8 cellular contexts compared by ENCODE assay signal in the genomic region with DNA sequence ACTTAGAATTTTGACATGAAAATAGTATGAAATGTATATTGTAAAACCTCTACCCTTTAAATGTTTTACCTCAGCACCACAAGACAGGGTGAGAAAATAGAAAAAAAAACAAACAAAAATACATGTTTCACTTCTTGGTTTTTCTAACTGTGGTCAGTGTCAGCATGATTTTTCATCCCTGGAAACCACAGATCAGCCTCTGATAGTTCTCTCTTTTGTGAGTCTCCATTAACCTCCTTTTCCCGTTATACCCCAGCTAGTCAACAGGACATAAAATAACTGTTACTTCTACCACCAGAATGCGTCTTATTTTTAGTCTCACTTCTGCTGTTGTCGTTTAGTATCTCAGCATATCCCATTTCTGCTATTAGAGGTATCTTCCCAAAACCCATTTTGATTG. TPM values are rescaled to one million over a fixed set of nuclear protein-coding genes. Genes with fewer than 3 reads are reported as not detected.
A peak's percentile ranks its signal among the peaks of the same experiment; 100 is the strongest.
DNase-seq lines count a peak whose midpoint lies in the region; ATAC-seq, FAIRE-seq and TF ChIP-seq lines count a peak whose summit lies in the region.

No MANE protein-coding gene starts in this region.

- peak; percentile 32 to 62 (median 44) for ATAC-seq in right lobe of liver
- ATAC-seq in HepG2: no peak
- peak; percentile 92 for ATAC-seq in HG03095 (IDR thresholded peaks at IDR 0.05; ENCODE audit: unreplicated experiment)
- peak; percentile 62 for ATAC-seq in upper lobe of right lung

- no peaks in the 10 kb centered on the region for H3K9me2 ChIP-seq in SU-DHL-6 (replicated peaks; ENCODE audit: insufficient read depth, low read length)

- CTCF ChIA-PET in HepG2 (lab: Yijun Ruan, JAX; ENCODE audit: low intra/inter-chr PET ratio, low total read pairs): no interaction called here

- peaks cover 6% of the 10 kb centered on the region for H3K79me2 ChIP-seq in HepG2 (ENCODE audit: insufficient read depth, low read length)
- H3K79me2 ChIP-seq in SU-DHL-6 (ENCODE audit: insufficient read depth, low read length): peaks cover 55% of the 10 kb centered on the region

- no TSS peak for BruUV-seq in HepG2 (replicated peaks; lab: Mats Ljungman, UMichigan)

- H3K27ac ChIP-seq in right lobe of liver: no peak overlapping the region
- H3K27ac ChIP-seq in HepG2 (ENCODE audit: extremely low read length, insufficient read depth, low read length): no peak overlapping the region
- H3K27ac ChIP-seq in SU-DHL-6 (ENCODE audit: low read depth, low read length): peak overlapping the region; percentile 54
- H3K27ac ChIP-seq in upper lobe of right lung: no peak overlapping the region

- TF ChIP-seq RAD21 in HepG2 (CRISPR knock-in tag; IDR thresholded peaks at IDR 0.05): no peak

- H3K36me3 ChIP-seq in right lobe of liver (no peaks in the 10 kb centered on the region), HepG2 (replicated peaks in 1 of 2; ENCODE audit: control insufficient read depth in 1 of 2, insufficient read depth in 2 of 2, low read length in 2 of 2) (peaks cover 0 to 23% of the 10 kb centered on the region in 2 experiments; a peak in 2 of 5 replicates), SU-DHL-6 (ENCODE audit: low read length) (peaks cover 18% of the 10 kb centered on the region), upper lobe of right lung (no peaks in the 10 kb centered on the region)

- POLR2A ChIA-PET in HepG2 (lab: Yijun Ruan, JAX): no interaction called here

- DNase-seq in right lobe of liver: no peak
- no peak for DNase-seq in HepG2 (ENCODE audit: low spot score)
- no peak for DNase-seq in upper lobe of right lung
- no peak for DNase-seq in activated CD4-positive, CD25-positive, alpha-beta regulatory T cell treated with anti-CD3 and anti-CD28 coated beads, Interleukin-2, amount 50 U/mL, for 72 hours
- DNase-seq in activated naive CD4-positive, alpha-beta T cell (lab: John Stamatoyannopoulos, UW): no peak
- DNase-seq in cerebellum (ENCODE audit: low spot score): no peak

- in situ Hi-C loops in HepG2 (cut with HindIII; ENCODE audit: extremely low pct_ligation_motif_present, low pct_unique_long_range_greater_than_20kb): no loop called here

- H3K4me3 ChIP-seq in right lobe of liver: no peak overlapping the region
- H3K4me3 ChIP-seq in HepG2 (replicated peaks in 1 of 3; ENCODE audit: insufficient read depth in 1 of 3, low read depth in 2 of 3, low read length in 3 of 3): no peak overlapping the region
- no peak overlapping the region for H3K4me3 ChIP-seq in SU-DHL-6 (ENCODE audit: insufficient read depth, low read length, poor library complexity, severe bottlenecking)
- no peak overlapping the region for H3K4me3 ChIP-seq in upper lobe of right lung

- no peaks in the 10 kb centered on the region for H3K9me3 ChIP-seq in right lobe of liver
- H3K9me3 ChIP-seq in HepG2 (ENCODE audit: low read length): no peaks in the 10 kb centered on the region
- H3K9me3 ChIP-seq in SU-DHL-6 (ENCODE audit: insufficient read depth, low read length): no peaks in the 10 kb centered on the region
- H3K9me3 ChIP-seq in upper lobe of right lung: no peaks in the 10 kb centered on the region

- H3K27me3 ChIP-seq in right lobe of liver: no peaks in the 10 kb centered on the region
- no peaks in the 10 kb centered on the region for H3K27me3 ChIP-seq in HepG2 (ENCODE audit: control insufficient read depth in 1 of 2, insufficient read depth in 2 of 2, low read length in 2 of 2)
- H3K27me3 ChIP-seq in SU-DHL-6 (ENCODE audit: low read length): no peaks in the 10 kb centered on the region
- H3K27me3 ChIP-seq in upper lobe of right lung: no peaks in the 10 kb centered on the region

- 81% methylated on average over 3 of the region's 3 CpGs for WGBS in right lobe of liver (ENCODE audit: insufficient coverage, low coverage, low lambda C conversion rate, missing lambda C conversion rate)
- WGBS in HepG2 (ENCODE audit: low lambda C conversion rate): 90% methylated on average over 3 of the region's 3 CpGs

- H3F3A ChIP-seq in SU-DHL-6 (ENCODE audit: insufficient read depth): peaks cover 25% of the 10 kb centered on the region

- H2AFZ ChIP-seq in HepG2 (ENCODE audit: low read length) (no peak overlapping the region), SU-DHL-6 (ENCODE audit: low read depth, low read length, severe bottlenecking) (no peak overlapping the region)

- intact Hi-C loops in right lobe of liver (cut with DNase I) (no loop called here), HepG2 (cut with micrococcal nuclease; ENCODE audit: unreplicated experiment) (no loop called here), upper lobe of right lung (cut with DNase I) (no loop called here)

- peaks cover 4% of the 10 kb centered on the region; the same call in 1 of the 2 replicates for H4K20me1 ChIP-seq in HepG2 (ENCODE audit: insufficient read depth, low read length)
- H4K20me1 ChIP-seq in SU-DHL-6 (ENCODE audit: low read depth, low read length): peaks cover 6% of the 10 kb centered on the region; the same call in 1 of the 2 replicates

- H3K4me2 ChIP-seq in HepG2 (ENCODE audit: low read depth, low read length) (no peak overlapping the region), SU-DHL-6 (ENCODE audit: low read depth, low read length, poor library complexity, severe bottlenecking) (peak overlapping the region; percentile 51)

- FAIRE-seq in HepG2 (lab: Jason Lieb, UNC): no peak

- no peak for TF ChIP-seq EP300 in HepG2 (IDR thresholded peaks at IDR 0.05; ENCODE audit: low read depth in 2 of 2, low read length in 2 of 2)
- TF ChIP-seq EP300 in HepG2 (CRISPR knock-in tag; IDR thresholded peaks at IDR 0.05; ENCODE audit: borderline replicate concordance): no peak

- TF ChIP-seq CTCF in right lobe of liver (IDR thresholded peaks at IDR 0.05): no peak
- no peak for TF ChIP-seq CTCF in HepG2 (CRISPR knock-in tag; IDR thresholded peaks at IDR 0.05)
- no peak for TF ChIP-seq CTCF in SU-DHL-6 (IDR thresholded peaks at IDR 0.05; ENCODE audit: insufficient read depth, low read length, poor library complexity, severe bottlenecking)
- no peak for TF ChIP-seq CTCF in upper lobe of right lung (IDR thresholded peaks at IDR 0.05)

- no peaks in the 10 kb centered on the region for H3K4me1 ChIP-seq in right lobe of liver
- H3K4me1 ChIP-seq in HepG2 (ENCODE audit: insufficient read depth, low read length): no peaks in the 10 kb centered on the region
- H3K4me1 ChIP-seq in upper lobe of right lung: no peaks in the 10 kb centered on the region

- no peak overlapping the region for H3K9ac ChIP-seq in HepG2 (ENCODE audit: insufficient read depth, low read depth, low read length)
- H3K9ac ChIP-seq in SU-DHL-6 (ENCODE audit: low read length): no peak overlapping the region

- TF ChIP-seq POLR2A in right lobe of liver (IDR thresholded peaks at IDR 0.05) (no peak), HepG2 (IDR thresholded peaks at IDR 0.05; ENCODE audit: insufficient read depth in 1 of 2, low read depth in 2 of 2, low read length in 2 of 2) (no peak)

TF ChIP-seq in HepG2, 621 proteins besides CTCF, POLR2A, EP300 and RAD21 (continues in another document):
- TF ChIP-seq PAWR (CRISPR knock-in tag; IDR thresholded peaks at IDR 0.05; ENCODE audit: borderline replicate concordance) (no peak), ZNF703 (CRISPR knock-in tag; IDR thresholded peaks at IDR 0.05; ENCODE audit: borderline replicate concordance) (no peak), IKZF5 (CRISPR knock-in tag; IDR thresholded peaks at IDR 0.05) (no peak)
- TF ChIP-seq, protein P1, sequence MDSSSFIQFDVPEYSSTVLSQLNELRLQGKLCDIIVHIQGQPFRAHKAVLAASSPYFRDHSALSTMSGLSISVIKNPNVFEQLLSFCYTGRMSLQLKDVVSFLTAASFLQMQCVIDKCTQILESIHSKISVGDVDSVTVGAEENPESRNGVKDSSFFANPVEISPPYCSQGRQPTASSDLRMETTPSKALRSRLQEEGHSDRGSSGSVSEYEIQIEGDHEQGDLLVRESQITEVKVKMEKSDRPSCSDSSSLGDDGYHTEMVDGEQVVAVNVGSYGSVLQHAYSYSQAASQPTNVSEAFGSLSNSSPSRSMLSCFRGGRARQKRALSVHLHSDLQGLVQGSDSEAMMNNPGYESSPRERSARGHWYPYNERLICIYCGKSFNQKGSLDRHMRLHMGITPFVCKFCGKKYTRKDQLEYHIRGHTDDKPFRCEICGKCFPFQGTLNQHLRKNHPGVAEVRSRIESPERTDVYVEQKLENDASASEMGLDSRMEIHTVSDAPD (CRISPR knock-in tag; IDR thresholded peaks at IDR 0.05): no peak

RNA-seq across cellular contexts. Expression of gene KCNMB4, which starts 48.3 kb away (rescaled TPM):
- total RNA-seq in right lobe of liver: 1 to 10 TPM in 1 of 6 experiments, under 1 TPM in 5; 0.25 to 1.3 (median 0.57) TPM
- total RNA-seq in HepG2 (2016; rRNA removed; fragmentation: Illumina TruSeq; extraction: Trizol): 0.84 and 1.7 TPM in 2 replicates
- 0.71 and 0.97 TPM in 2 replicates for total RNA-seq in HepG2 (2016; cell fraction: cytosol; rRNA removed; fragmentation: Illumina TruSeq; extraction: Trizol; ENCODE audit: low read depth)
- total RNA-seq in HepG2 (2016; cell fraction: insoluble cytoplasmic fraction; rRNA removed; fragmentation: Illumina TruSeq; extraction: Trizol): 0.68 and 0.89 TPM in 2 replicates
- total RNA-seq in HepG2 (2016; cell fraction: membrane; rRNA removed; fragmentation: Illumina TruSeq; extraction: Trizol): 1.3 and 1.8 TPM in 2 replicates
- total RNA-seq in HepG2 (2016; cell fraction: nucleus; rRNA removed; fragmentation: Illumina TruSeq; extraction: Trizol): 0.66 and 0.68 TPM in 2 replicates
- polyA plus RNA-seq in HepG2 (2011; rRNA removed): 0.67 and 1.1 TPM in 2 replicates
- 0.95 and 1.1 TPM in 2 replicates for polyA plus RNA-seq in HepG2 (2011; cell fraction: cytosol; rRNA removed)
- polyA plus RNA-seq in HepG2 (2011; cell fraction: nucleus; rRNA removed): 0.53 and 0.57 TPM in 2 replicates
- 0.35 and 0.38 TPM in 2 replicates for polyA plus RNA-seq in HepG2 (2012)
- polyA plus RNA-seq in HepG2 (2016; cell fraction: cytosol; fragmentation: Illumina TruSeq; extraction: Trizol; ENCODE audit: low read depth): 1.0 and 1.1 TPM in 2 replicates
- polyA plus RNA-seq in HepG2 (2016; cell fraction: insoluble cytoplasmic fraction; fragmentation: Illumina TruSeq; extraction: Trizol; ENCODE audit: low read depth): 0.85 and 0.97 TPM in 2 replicates
- 1.2 and 1.5 TPM in 2 replicates for polyA plus RNA-seq in HepG2 (2016; cell fraction: membrane; fragmentation: Illumina TruSeq; extraction: Trizol; ENCODE audit: low read depth)
- polyA plus RNA-seq in HepG2 (2016; cell fraction: nucleus; fragmentation: Illumina TruSeq; extraction: Trizol; ENCODE audit: insufficient read depth, low read depth): 0.88 and 0.93 TPM in 2 replicates
- 1.6 and 2.8 TPM in 2 replicates for polyA minus RNA-seq in HepG2 (2011; rRNA and poly(A)+ RNA removed; ENCODE audit: low replicate concordance)
- 0.44 and 0.59 TPM in 2 replicates for polyA minus RNA-seq in HepG2 (2011; cell fraction: cytosol; rRNA and poly(A)+ RNA removed)
- polyA minus RNA-seq in HepG2 (2011; cell fraction: nucleus; rRNA and poly(A)+ RNA removed): 0.77 and 1.2 TPM in 2 replicates
- total RNA-seq in upper lobe of right lung: 6.0 TPM
- total RNA-seq in cerebellum: 19.7 TPM
